ENCODE assay signal across 8 cellular contexts in the genomic region with DNA sequence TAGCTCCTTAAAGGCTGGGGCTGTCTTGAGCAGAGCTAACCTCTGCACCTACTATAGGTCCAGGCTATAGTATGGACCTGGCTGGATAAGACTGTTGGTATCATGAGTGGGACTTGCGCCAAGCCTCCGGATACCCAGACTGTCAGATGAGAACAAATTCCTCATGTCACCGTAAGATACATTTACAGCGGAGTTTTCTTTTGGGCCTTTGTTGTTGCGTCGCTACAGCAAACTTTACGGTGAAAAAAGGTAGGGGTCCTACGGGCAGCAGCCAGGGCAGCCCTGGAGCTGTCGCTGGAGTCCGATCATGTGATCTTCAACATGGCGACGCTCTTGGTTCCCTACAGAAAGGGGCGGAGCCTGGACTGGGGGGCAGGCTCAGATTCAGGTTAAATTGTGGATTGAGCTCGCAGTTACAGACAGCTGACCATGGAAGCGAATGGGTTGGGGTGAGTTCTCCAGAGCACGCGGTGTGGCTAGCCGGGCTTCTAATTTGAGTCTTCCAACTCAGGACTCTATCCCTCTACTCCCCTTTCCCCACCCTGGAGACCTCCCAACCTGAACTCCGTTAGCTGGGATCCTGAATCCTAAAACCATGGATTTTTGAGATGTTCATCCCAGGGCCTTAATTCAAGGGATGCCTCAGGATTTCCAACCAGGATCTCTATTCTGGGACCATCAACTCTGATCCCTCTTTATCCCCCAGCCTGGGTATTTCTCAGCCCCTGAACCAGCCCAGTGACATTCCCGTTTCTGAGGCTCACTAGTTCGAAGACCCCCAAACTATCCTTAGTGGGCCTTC. TPM values are rescaled to one million over a fixed set of nuclear protein-coding genes. Genes with fewer than 3 reads are reported as not detected.
DNase-seq lines count a peak whose midpoint lies in the region; TF ChIP-seq lines count a peak whose summit lies in the region.

A gene (plus strand): TSS at position 418 of the 802 bp plus-strand sequence. CDS start 12 bp downstream, at position 430.

- TF ChIP-seq CTCF in fibroblast of villous mesenchyme (IDR thresholded peaks at IDR 0.05; ENCODE audit: insufficient read depth, low read depth, low read length) = no peak
- no peak for TF ChIP-seq CTCF in neural cell (IDR thresholded peaks at IDR 0.05; ENCODE audit: poor library complexity, severe bottlenecking)
- TF ChIP-seq CTCF in stomach (IDR thresholded peaks at IDR 0.05) = peak in 1 of 7 experiments; percentile 21

- H3K36me3 ChIP-seq in H7 (replicated peaks; ENCODE audit: control insufficient read depth, insufficient read depth, low read length) = peaks cover 11% of the 10 kb centered on the region
- H3K36me3 ChIP-seq in neural cell (ENCODE audit: insufficient read depth, low read length) = no peaks in the 10 kb centered on the region
- peaks cover 29 to 50% (median 47%) of the 10 kb centered on the region in 4 donors for H3K36me3 ChIP-seq in stomach

- H2AFZ ChIP-seq in neural cell (ENCODE audit: low read depth, low read length) = peak within 1 kb of the TSS; percentile 77

- no peaks in the 10 kb centered on the region for H3F3A ChIP-seq in neural cell (ENCODE audit: insufficient read depth, low read length, poor library complexity, severe bottlenecking)

- TF ChIP-seq EP300 in neural cell (conservative IDR thresholded peaks at IDR 0.05; ENCODE audit: poor library complexity, severe bottlenecking) = no peak
- no peak for TF ChIP-seq EP300 in stomach (IDR thresholded peaks at IDR 0.05)

- H3K9me2 ChIP-seq in neural cell (ENCODE audit: insufficient read depth, low read length) = no peaks in the 10 kb centered on the region

- H3K9ac ChIP-seq in neural cell (ENCODE audit: low read length) = peak within 1 kb of the TSS; percentile 75

- DNase-seq in Daoy (ENCODE audit: low read depth) (peak; percentile 96), H7 (peak; percentile 92), M059J (ENCODE audit: low read depth) (peak; percentile 98), SIG-M5 (lab: John Stamatoyannopoulos, UW) (peak; percentile 69), activated gamma-delta T cell (lab: John Stamatoyannopoulos, UW) (peak; percentile 50), fibroblast of villous mesenchyme (ENCODE audit: low read depth) (peak; percentile 97), stomach (peak; percentile 90)

- H4K20me1 ChIP-seq in neural cell (ENCODE audit: insufficient read depth) = no peaks in the 10 kb centered on the region

- 0 to 1% (median 1%) methylated on average over 21 of the region's 21 CpGs for WGBS in stomach, 5 donors

- H3K79me2 ChIP-seq in neural cell (replicated peaks; ENCODE audit: insufficient read depth, low read length) = peaks cover 8% of the 10 kb centered on the region

- H3K4me1 ChIP-seq in stomach = peaks cover 30 to 58% (median 54%) of the 10 kb centered on the region in 4 donors

- no peak for TF ChIP-seq POLR2A in stomach (IDR thresholded peaks at IDR 0.05)

- intact Hi-C loops in stomach (cut with DNase I; ENCODE audit: low total_unique reads) = loop anchor here (10.0 kb wide), 1 partner anchor 483 kb away; a partner anchor contains a TSS

- H3K4me2 ChIP-seq in neural cell (ENCODE audit: low read length) = peak within 1 kb of the TSS; percentile 99

- peaks cover 10% of the 10 kb centered on the region; the same call in 1 of the 2 replicates for H3K27me3 ChIP-seq in H7 (ENCODE audit: control insufficient read depth, insufficient read depth, low read length)
- H3K27me3 ChIP-seq in neural cell (ENCODE audit: insufficient read depth, low read depth, low read length) = no peaks in the 10 kb centered on the region
- H3K27me3 ChIP-seq in stomach = no peaks in the 10 kb centered on the region

- peak within 1 kb of the TSS; percentile 91 for H3K4me3 ChIP-seq in H7 (ENCODE audit: insufficient read depth, low read depth, low read length)
- peak within 1 kb of the TSS; percentile 69 for H3K4me3 ChIP-seq in fibroblast of villous mesenchyme (ENCODE audit: low read depth, low read length)
- H3K4me3 ChIP-seq in neural cell (ENCODE audit: low read length) = peak within 1 kb of the TSS; percentile 98
- H3K4me3 ChIP-seq in stomach = peak within 1 kb of the TSS; percentile 92 to 100 (median 98)

- H3K27ac ChIP-seq in neural cell (ENCODE audit: low read length) = peak within 1 kb of the TSS; percentile 60
- peak within 1 kb of the TSS; percentile 84 to 89 (median 87) for H3K27ac ChIP-seq in stomach

- peak; percentile 29 for TF ChIP-seq RAD21 in neural cell (conservative IDR thresholded peaks at IDR 0.05)

- H3K9me3 ChIP-seq in neural cell (ENCODE audit: low read length) = no peaks in the 10 kb centered on the region
- no peaks in the 10 kb centered on the region for H3K9me3 ChIP-seq in stomach

TF ChIP-seq in neural cell, 6 proteins besides CTCF, POLR2A, EP300 and RAD21:
- TF ChIP-seq, protein P1, sequence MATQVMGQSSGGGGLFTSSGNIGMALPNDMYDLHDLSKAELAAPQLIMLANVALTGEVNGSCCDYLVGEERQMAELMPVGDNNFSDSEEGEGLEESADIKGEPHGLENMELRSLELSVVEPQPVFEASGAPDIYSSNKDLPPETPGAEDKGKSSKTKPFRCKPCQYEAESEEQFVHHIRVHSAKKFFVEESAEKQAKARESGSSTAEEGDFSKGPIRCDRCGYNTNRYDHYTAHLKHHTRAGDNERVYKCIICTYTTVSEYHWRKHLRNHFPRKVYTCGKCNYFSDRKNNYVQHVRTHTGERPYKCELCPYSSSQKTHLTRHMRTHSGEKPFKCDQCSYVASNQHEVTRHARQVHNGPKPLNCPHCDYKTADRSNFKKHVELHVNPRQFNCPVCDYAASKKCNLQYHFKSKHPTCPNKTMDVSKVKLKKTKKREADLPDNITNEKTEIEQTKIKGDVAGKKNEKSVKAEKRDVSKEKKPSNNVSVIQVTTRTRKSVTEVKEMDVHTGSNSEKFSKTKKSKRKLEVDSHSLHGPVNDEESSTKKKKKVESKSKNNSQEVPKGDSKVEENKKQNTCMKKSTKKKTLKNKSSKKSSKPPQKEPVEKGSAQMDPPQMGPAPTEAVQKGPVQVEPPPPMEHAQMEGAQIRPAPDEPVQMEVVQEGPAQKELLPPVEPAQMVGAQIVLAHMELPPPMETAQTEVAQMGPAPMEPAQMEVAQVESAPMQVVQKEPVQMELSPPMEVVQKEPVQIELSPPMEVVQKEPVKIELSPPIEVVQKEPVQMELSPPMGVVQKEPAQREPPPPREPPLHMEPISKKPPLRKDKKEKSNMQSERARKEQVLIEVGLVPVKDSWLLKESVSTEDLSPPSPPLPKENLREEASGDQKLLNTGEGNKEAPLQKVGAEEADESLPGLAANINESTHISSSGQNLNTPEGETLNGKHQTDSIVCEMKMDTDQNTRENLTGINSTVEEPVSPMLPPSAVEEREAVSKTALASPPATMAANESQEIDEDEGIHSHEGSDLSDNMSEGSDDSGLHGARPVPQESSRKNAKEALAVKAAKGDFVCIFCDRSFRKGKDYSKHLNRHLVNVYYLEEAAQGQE (IDR thresholded peaks at IDR 0.05; ENCODE audit: borderline replicate concordance) = no peak
- TF ChIP-seq TAF1 (IDR thresholded peaks at IDR 0.05; ENCODE audit: low read depth) (no peak), EZH2 (IDR thresholded peaks at IDR 0.05; ENCODE audit: borderline replicate concordance, insufficient read depth, low read length, poor library complexity, severe bottlenecking) (no peak), SMC3 (conservative IDR thresholded peaks at IDR 0.05; ENCODE audit: poor library complexity) (peak; percentile 18), MXI1 (conservative IDR thresholded peaks at IDR 0.05; ENCODE audit: poor library complexity, severe bottlenecking) (peak; percentile 71), POLR2AphosphoS5 (IDR thresholded peaks at IDR 0.05) (peak; percentile 49)

RNA-seq across cellular contexts. Expression of the gene that starts here (rescaled TPM):
- total RNA-seq in Daoy (2014; rRNA removed; shearing (Covaris generic)) = 90.6 and 118 TPM in 2 replicates
- total RNA-seq in H7 (2014; rRNA removed; shearing (Covaris generic)) = 257 and 408 TPM in 2 replicates
- 125 and 127 TPM in 2 replicates for total RNA-seq in M059J (2014; rRNA removed; shearing (Covaris generic))
- 136 and 179 TPM in 2 replicates for total RNA-seq in fibroblast of villous mesenchyme
- polyA plus RNA-seq in neural cell = 87.3 and 96.9 TPM in 2 replicates
- 26.1 and 30.9 TPM in 2 replicates for polyA minus RNA-seq in neural cell
- 100 to 1,000 TPM in 1 of 5 donors, 10 to 100 TPM in 4; 13.4 to 132 (median 41.6) TPM for total RNA-seq in stomach
- polyA plus RNA-seq in stomach = 10 to 100 TPM; 67.0 to 78.4 (median 73.3) TPM

Comparison
In these comparisons a context has a peak if more than half of its experiments do, and no peak if none do; other contexts are left out.
1. Peak in every context shown above with its lines: DNase-seq, H3K4me3 ChIP-seq and H3K27ac ChIP-seq.